In genomic region chr11:76156971-76157427, GRCh38 we compare ENCODE assay signal across 22 cellular contexts. TPM values are rescaled to one million over a fixed set of nuclear protein-coding genes. Genes with fewer than 3 reads are reported as not detected.
"Had no signal": no experiment of that assay in that cellular context is flagged by ENCODE, and none has a peak within 500 bp of the region (broad histone marks: within the 10 kb centered on the region; RNA-seq: fewer than 3 reads in every experiment).

No MANE protein-coding gene starts in this region.

- H3K27ac ChIP-seq: heart right ventricle, thoracic aorta, upper lobe of left lung, VCaP had no signal

- H3K27me3 ChIP-seq: heart right ventricle, upper lobe of left lung had no signal

- H3K4me3 ChIP-seq: heart right ventricle, mucosa of descending colon, thoracic aorta, upper lobe of left lung had no signal

- H3K36me3 ChIP-seq: heart right ventricle, thoracic aorta, upper lobe of left lung had no signal

- H3K9me3 ChIP-seq: heart right ventricle, mucosa of descending colon, thoracic aorta, upper lobe of left lung had no signal

- FAIRE-seq: endometrium, keratinocyte had no signal

- DNase-seq: activated CD4-positive, alpha-beta T cell treated with anti-CD3 and anti-CD28 coated beads for 1 hour; activated CD4-positive, alpha-beta T cell treated with anti-CD3 and anti-CD28 coated beads, Interleukin-2, amount 50 U/mL, for 1 hour; activated naive CD4-positive, alpha-beta T cell treated with anti-CD3 and anti-CD28 coated beads for 36 hours; activated T-cell treated with anti-CD3 and anti-CD28 coated beads, Interleukin-2, amount 50 U/mL, for 1 hour; cerebellar nuclear complex; cortex of kidney; heart right ventricle; mesendoderm; retina; stimulated activated CD4-positive, alpha-beta T cell treated with anti-CD3 and anti-CD28 coated beads, Interleukin-4, amount 100 ng/mL, for 1 hour; stimulated activated naive CD4-positive, alpha-beta T cell; upper lobe of left lung had no signal

- ATAC-seq: activated T-helper 17 cell treated with anti-CD3 and anti-CD28 coated beads, Interleukin-2, amount 50 U/mL, for 72 hours; heart right ventricle; left colon; mucosa of descending colon had no signal

RNA-seq across cellular contexts. Expression of gene WNT11, which starts 49.3 kb away (rescaled TPM):
- total RNA-seq: activated naive CD4-positive, alpha-beta T cell treated with anti-CD3 and anti-CD28 coated beads for 36 hours; activated T-helper 17 cell treated with anti-CD3 and anti-CD28 coated beads, Interleukin-2, amount 50 U/mL, for 72 hours; epithelial cell of proximal tubule; fibroblast of villous mesenchyme; T-helper 2 cell treated with Interferon-gamma antibody and Interleukin-4, amounts not matched to agents 100 ng/mL and 5 ng/mL, for 36 hours had no signal
- polyA plus RNA-seq: keratinocyte had no signal
